In the genomic region with DNA sequence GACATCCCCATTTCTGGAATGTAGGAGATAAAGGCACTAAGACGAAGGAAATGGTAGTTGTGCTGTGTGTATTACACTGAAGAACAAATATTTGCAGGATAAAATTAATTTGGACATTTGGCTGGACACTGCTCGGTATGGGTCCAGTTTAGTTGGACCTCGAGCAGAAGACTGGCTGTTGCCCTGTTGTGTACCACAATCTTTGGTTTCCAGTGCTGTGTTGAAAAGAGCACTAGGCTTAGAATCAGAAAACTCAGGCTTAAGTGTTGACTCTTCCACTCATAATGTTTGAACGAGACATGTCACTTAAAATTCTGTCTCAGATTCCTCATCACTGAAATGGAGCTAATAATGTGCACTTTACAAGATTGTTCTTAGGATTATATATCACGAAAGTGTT, we compare ENCODE assay signal across 9 cellular contexts. TPM values are rescaled to one million over a fixed set of nuclear protein-coding genes. Genes with fewer than 3 reads are reported as not detected.
DNase-seq lines count a peak whose midpoint lies in the region; ATAC-seq and TF ChIP-seq lines count a peak whose summit lies in the region.
"Had no signal": no experiment of that assay in that cellular context is flagged by ENCODE, and none has a peak within 500 bp of the region (broad histone marks: within the 10 kb centered on the region; RNA-seq: fewer than 3 reads in every experiment).

No MANE protein-coding gene starts in this region.

- H3K36me3 ChIP-seq in Caco-2 (ENCODE audit: control insufficient read depth, insufficient read depth, low read length) = no peaks in the 10 kb centered on the region

- H3K27ac Mint-ChIP-seq in Caco-2 (ENCODE audit: unreplicated experiment) (peak overlapping the region; percentile 90), MCF 10A (ENCODE audit: low read depth, unreplicated experiment) (no peak overlapping the region)
- H3K27ac Mint-ChIP-seq in natural killer cell treated with Interleukin-12 subunit alpha and Interleukin-12 subunit beta and Interleukin-15 and Interleukin-18, amount 100 ng/mL, for 72 hours = peak overlapping the region; percentile 93

- ATAC-seq in natural killer cell treated with Interleukin-12 subunit alpha and Interleukin-12 subunit beta and Interleukin-15 and Interleukin-18, amount 100 ng/mL, for 72 hours = no peak

- intact Hi-C loops in Caco-2 (cut with micrococcal nuclease; ENCODE audit: unreplicated experiment) = loop anchor here (2.0 to 10.0 kb wide), 3 partner anchors 176 to 418 kb away; partner anchors contain the start of gene TSEN15
- intact Hi-C loops in MCF 10A (cut with micrococcal nuclease) = loop anchor here (1.0 to 10.0 kb wide), 2 partner anchors 280 to 748 kb away; partner anchors contain the start of gene C1orf21

- BruUV-seq in Caco-2 (replicated peaks; lab: Mats Ljungman, UMichigan) = TSS peak; percentile 65
- BruUV-seq in MCF 10A (replicated peaks; lab: Mats Ljungman, UMichigan) = TSS peak; percentile 28

- no peaks in the 10 kb centered on the region for H3K27me3 ChIP-seq in Caco-2 (replicated peaks; ENCODE audit: control insufficient read depth, insufficient read depth, low read length)

- CTCF ChIA-PET in Caco-2 (lab: Charles Lee) (no interaction called here), MCF 10A (lab: Yijun Ruan, JAX) (interaction anchor here (1.0 to 3.3 kb wide), 5 partner anchors 9 to 415 kb away, joined by 3 to 24 read pairs (median 4); partner anchors contain the start of gene TSEN15)

- H3K4me3 Mint-ChIP-seq in Caco-2 (ENCODE audit: unreplicated experiment) (peak overlapping the region; percentile 91), MCF 10A (ENCODE audit: unreplicated experiment) (peak overlapping the region; percentile 100)
- H3K4me3 Mint-ChIP-seq in natural killer cell treated with Interleukin-12 subunit alpha and Interleukin-12 subunit beta and Interleukin-15 and Interleukin-18, amount 100 ng/mL, for 72 hours = peak overlapping the region; percentile 96

- H3K9me3 ChIP-seq in Caco-2 = no peaks in the 10 kb centered on the region

- H3K27me3 Mint-ChIP-seq in Caco-2 (ENCODE audit: insufficient read depth, unreplicated experiment) (no peaks in the 10 kb centered on the region), MCF 10A (ENCODE audit: insufficient read depth, unreplicated experiment) (no peaks in the 10 kb centered on the region)
- H3K27me3 Mint-ChIP-seq in natural killer cell treated with Interleukin-12 subunit alpha and Interleukin-12 subunit beta and Interleukin-15 and Interleukin-18, amount 100 ng/mL, for 72 hours = peaks cover 2 to 8% of the 10 kb centered on the region in 2 donors

- no peak for TF ChIP-seq CTCF in Caco-2 (IDR thresholded peaks at IDR 0.05; ENCODE audit: insufficient read depth in 1 of 2, low read depth in 1 of 2, low read length in 1 of 2, severe bottlenecking in 1 of 2, unreplicated experiment in 1 of 2)
- no peak for TF ChIP-seq CTCF in MCF 10A (IDR thresholded peaks at IDR 0.05; ENCODE audit: unreplicated experiment)
- TF ChIP-seq CTCF in GM10266 (IDR thresholded peaks at IDR 0.05; ENCODE audit: control insufficient read depth, insufficient read depth, low read depth, missing control alignments) = no peak

- DNase-seq in Caco-2 (no peak), MCF 10A (ENCODE audit: unreplicated experiment) (no peak), NCI-H2107 treated with DMSO at 0.1 percent for 48 hours (lab: John Stamatoyannopoulos, UW; ENCODE audit: unreplicated experiment) (no peak), GM10266 (ENCODE audit: extremely low spot score) (no peak), NAMALWA (ENCODE audit: low spot score) (no peak), AML-193 (lab: John Stamatoyannopoulos, UW) (no peak)
- DNase-seq in Jurkat, Clone E6-1 (ENCODE audit: low read depth, low spot score) = no peak
- DNase-seq in natural killer cell treated with Interleukin-12 subunit alpha and Interleukin-12 subunit beta and Interleukin-15 and Interleukin-18, amount 100 ng/mL, for 72 hours (ENCODE audit: low spot score) = no peak

- POLR2A ChIA-PET in Caco-2 (lab: Charles Lee) (no interaction called here), MCF 10A (lab: Yijun Ruan, JAX) (interaction anchor here (0.6 to 2.2 kb wide), 5 partner anchors 9 to 670 kb away, joined by 3 to 6 read pairs (median 4); partner anchors contain the start of gene SMG7)

- H3K36me3 Mint-ChIP-seq in Caco-2 (ENCODE audit: insufficient read depth, unreplicated experiment) = peaks cover 17% of the 10 kb centered on the region
- peaks cover 13% of the 10 kb centered on the region for H3K36me3 Mint-ChIP-seq in MCF 10A (ENCODE audit: insufficient read depth, unreplicated experiment)
- peaks cover 5% of the 10 kb centered on the region for H3K36me3 Mint-ChIP-seq in natural killer cell treated with Interleukin-12 subunit alpha and Interleukin-12 subunit beta and Interleukin-15 and Interleukin-18, amount 100 ng/mL, for 72 hours

- H3K4me1 ChIP-seq in Caco-2 = peaks cover 48% of the 10 kb centered on the region

- H3K4me3 ChIP-seq in Caco-2 (ENCODE audit: low read depth, low read length) = peak overlapping the region; percentile 78
- peak overlapping the region; percentile 88; the same call in 1 of the 2 replicates for H3K4me3 ChIP-seq in Jurkat, Clone E6-1 (ENCODE audit: low read length)

- no peaks in the 10 kb centered on the region for H3K9me3 Mint-ChIP-seq in Caco-2 (ENCODE audit: unreplicated experiment)
- no peaks in the 10 kb centered on the region for H3K9me3 Mint-ChIP-seq in MCF 10A (ENCODE audit: unreplicated experiment)
- H3K9me3 Mint-ChIP-seq in natural killer cell treated with Interleukin-12 subunit alpha and Interleukin-12 subunit beta and Interleukin-15 and Interleukin-18, amount 100 ng/mL, for 72 hours = no peaks in the 10 kb centered on the region

- H3K4me1 Mint-ChIP-seq in Caco-2 (ENCODE audit: low read depth, unreplicated experiment) (peaks cover 21% of the 10 kb centered on the region), MCF 10A (ENCODE audit: insufficient read depth, unreplicated experiment) (peaks cover 9% of the 10 kb centered on the region)
- peaks cover 16 to 36% of the 10 kb centered on the region in 2 donors for H3K4me1 Mint-ChIP-seq in natural killer cell treated with Interleukin-12 subunit alpha and Interleukin-12 subunit beta and Interleukin-15 and Interleukin-18, amount 100 ng/mL, for 72 hours (ENCODE audit: low read depth in 2 of 2)

RNA-seq across cellular contexts. Expression of gene ARPC5, which starts 1.2 kb away (rescaled TPM):
- total RNA-seq in Caco-2 (2022) (123 and 135 TPM in 2 replicates), MCF 10A (2022) (195 and 240 TPM in 2 replicates)
- polyA plus RNA-seq in Jurkat, Clone E6-1 (2012; ENCODE audit: insufficient read depth, insufficient read length) = 418 TPM
- total RNA-seq in natural killer cell treated with Interleukin-12 subunit alpha and Interleukin-12 subunit beta and Interleukin-15 and Interleukin-18, amount 100 ng/mL, for 72 hours = 100 to 1,000 TPM; 120 to 221 TPM

RNA-seq across cellular contexts. Expression of gene APOBEC4, which starts 16.3 kb away (rescaled TPM):
- total RNA-seq in Caco-2 (2022) (not detected in 2 replicates), MCF 10A (2022) (not detected in 2 replicates)
- polyA plus RNA-seq in Jurkat, Clone E6-1 (2012; ENCODE audit: insufficient read depth, insufficient read length) = not detected
- not detected for total RNA-seq in natural killer cell treated with Interleukin-12 subunit alpha and Interleukin-12 subunit beta and Interleukin-15 and Interleukin-18, amount 100 ng/mL, for 72 hours
- total RNA-seq: NCI-H460 had no signal

RNA-seq across cellular contexts. Expression of gene NCF2, which starts 46.5 kb away (rescaled TPM):
- total RNA-seq in Caco-2 (2022) (0.58 TPM in 1 of 2 replicates, not detected in the other), MCF 10A (2022) (4.9 and 8.7 TPM in 2 replicates)
- polyA plus RNA-seq in Jurkat, Clone E6-1 (2012; ENCODE audit: insufficient read depth, insufficient read length) = not detected
- total RNA-seq in natural killer cell treated with Interleukin-12 subunit alpha and Interleukin-12 subunit beta and Interleukin-15 and Interleukin-18, amount 100 ng/mL, for 72 hours = 10 to 100 TPM in 1 of 2 donors, 1 to 10 TPM in 1; 5.4 to 20.5 TPM
